ENCODE assay signal across 16 cellular contexts in genomic region chr17:9230861-9231260, GRCh38.
DNase-seq lines count a peak whose midpoint lies in the region; ATAC-seq, FAIRE-seq and TF ChIP-seq lines count a peak whose summit lies in the region.
"Had no signal": no experiment of that assay in that cellular context is flagged by ENCODE, and none has a peak within 500 bp of the region (broad histone marks: within the 10 kb centered on the region; RNA-seq: fewer than 3 reads in every experiment).

No MANE protein-coding gene starts in this region.

- H3K9me3 Mint-ChIP-seq in nephron progenitor cell, result no peaks in the 10 kb centered on the region
- H3K9me3 Mint-ChIP-seq in activated CD8-positive, alpha-beta T cell treated with anti-CD3 and anti-CD28 coated beads, Interleukin-2, amount 10 ng/mL, durations not matched to agents 7 days and 5 days (ENCODE audit: insufficient read depth), result no peaks in the 10 kb centered on the region
- H3K9me3 Mint-ChIP-seq: CD8-positive, alpha-beta T cell had no signal

- H3K36me3 Mint-ChIP-seq in nephron progenitor cell (ENCODE audit: low read depth), result no peaks in the 10 kb centered on the region
- H3K36me3 Mint-ChIP-seq in activated CD8-positive, alpha-beta T cell treated with anti-CD3 and anti-CD28 coated beads, Interleukin-2, amount 10 ng/mL, durations not matched to agents 7 days and 5 days (ENCODE audit: low read depth), result no peaks in the 10 kb centered on the region
- H3K36me3 Mint-ChIP-seq: CD8-positive, alpha-beta T cell had no signal

- H3K9ac ChIP-seq in kidney (ENCODE audit: low read length in 2 of 2), result no peak overlapping the region

- H3K27ac Mint-ChIP-seq in nephron progenitor cell, result no peak overlapping the region
- H3K27ac Mint-ChIP-seq in activated CD8-positive, alpha-beta T cell treated with anti-CD3 and anti-CD28 coated beads, Interleukin-2, amount 10 ng/mL, durations not matched to agents 7 days and 5 days, result no peak overlapping the region
- H3K27ac Mint-ChIP-seq: CD8-positive, alpha-beta T cell had no signal

- POLR2A ChIA-PET in activated CD8-positive, alpha-beta T cell treated with anti-CD3 and anti-CD28 coated beads, Interleukin-2, amount 10 ng/mL, durations not matched to agents 7 days and 5 days (lab: Charles Lee), result no interaction called here

- H3K4me3 ChIP-seq in right cardiac atrium (ENCODE audit: low read length), result no peak overlapping the region
- no peak overlapping the region for H3K4me3 ChIP-seq in right atrium auricular region
- no peak overlapping the region for H3K4me3 ChIP-seq in esophagus muscularis mucosa
- no peak overlapping the region for H3K4me3 ChIP-seq in kidney (ENCODE audit: low read length in 2 of 2)
- no peak overlapping the region for H3K4me3 ChIP-seq in vagina

- DNase-seq in right cardiac atrium, result peak in 2 of 3 donors; percentile 36 to 54
- DNase-seq in right atrium auricular region (ENCODE audit: low spot score), result no peak
- no peak for DNase-seq in esophagus muscularis mucosa (ENCODE audit: extremely low spot score)
- peak; percentile 76 for DNase-seq in kidney
- DNase-seq in vagina (ENCODE audit: extremely low spot score in 2 of 2), result no peak
- DNase-seq in nephron progenitor cell, result no peak
- no peak for DNase-seq in activated CD8-positive, alpha-beta T cell treated with anti-CD3 and anti-CD28 coated beads, Interleukin-2, amount 10 ng/mL, durations not matched to agents 7 days and 5 days
- DNase-seq in activated effector memory CD4-positive, alpha-beta T cell treated with anti-CD3 and anti-CD28 coated beads, Interleukin-2, amount 50 U/mL, for 16 hours, result no peak
- DNase-seq: BE2C; Caco-2; CD8-positive, alpha-beta T cell; DND-41; GDM1 had no signal

- no peaks in the 10 kb centered on the region for H3K27me3 ChIP-seq in right cardiac atrium (ENCODE audit: control insufficient read depth, insufficient read depth)
- H3K27me3 ChIP-seq in right atrium auricular region, result no peaks in the 10 kb centered on the region
- no peaks in the 10 kb centered on the region for H3K27me3 ChIP-seq in esophagus muscularis mucosa
- H3K27me3 ChIP-seq in vagina, result no peaks in the 10 kb centered on the region
- H3K27me3 ChIP-seq: BE2C had no signal

- H3K4me1 ChIP-seq in right cardiac atrium (ENCODE audit: control insufficient read depth, insufficient read depth, low read length) (no peaks in the 10 kb centered on the region), right atrium auricular region (no peaks in the 10 kb centered on the region), esophagus muscularis mucosa (peaks cover 5 to 69% (median 59%) of the 10 kb centered on the region in 4 donors), kidney (ENCODE audit: control insufficient read depth in 1 of 2, insufficient read depth in 1 of 2, low read depth in 1 of 2, low read length in 2 of 2) (no peaks in the 10 kb centered on the region), vagina (peaks cover 50% of the 10 kb centered on the region)
- H3K4me1 ChIP-seq: BE2C, Caco-2 had no signal

- H3K36me3 ChIP-seq in right atrium auricular region (no peaks in the 10 kb centered on the region), esophagus muscularis mucosa (peaks cover 0 to 4% (median 0%) of the 10 kb centered on the region in 4 donors), kidney (ENCODE audit: control insufficient read depth in 1 of 2, insufficient read depth in 2 of 2, low read length in 2 of 2) (no peaks in the 10 kb centered on the region), vagina (no peaks in the 10 kb centered on the region)
- H3K36me3 ChIP-seq: BE2C had no signal

- no peaks in the 10 kb centered on the region for H3K27me3 Mint-ChIP-seq in nephron progenitor cell (ENCODE audit: low read depth, poor library complexity)
- no peaks in the 10 kb centered on the region for H3K27me3 Mint-ChIP-seq in activated CD8-positive, alpha-beta T cell treated with anti-CD3 and anti-CD28 coated beads, Interleukin-2, amount 10 ng/mL, durations not matched to agents 7 days and 5 days (ENCODE audit: low read depth)

- H3K4me3 Mint-ChIP-seq in nephron progenitor cell, result no peak overlapping the region
- H3K4me3 Mint-ChIP-seq in activated CD8-positive, alpha-beta T cell treated with anti-CD3 and anti-CD28 coated beads, Interleukin-2, amount 10 ng/mL, durations not matched to agents 7 days and 5 days, result no peak overlapping the region
- H3K4me3 Mint-ChIP-seq: CD8-positive, alpha-beta T cell had no signal

- peaks cover 16% of the 10 kb centered on the region for H3K4me1 Mint-ChIP-seq in nephron progenitor cell
- H3K4me1 Mint-ChIP-seq in activated CD8-positive, alpha-beta T cell treated with anti-CD3 and anti-CD28 coated beads, Interleukin-2, amount 10 ng/mL, durations not matched to agents 7 days and 5 days (ENCODE audit: low read depth), result peaks cover 2% of the 10 kb centered on the region

- H3K27ac ChIP-seq in right cardiac atrium (ENCODE audit: low read length) (no peak overlapping the region), right atrium auricular region (no peak overlapping the region), esophagus muscularis mucosa (replicated peaks in 1 of 4) (peak overlapping the region in 3 of 4 donors; percentile 63 to 85 (median 83)), kidney (ENCODE audit: low read depth in 2 of 2, low read length in 2 of 2) (no peak overlapping the region), vagina (peak overlapping the region; percentile 79)
- H3K27ac ChIP-seq: C4-2B had no signal

- no peaks in the 10 kb centered on the region for H3K9me3 ChIP-seq in right cardiac atrium (ENCODE audit: control insufficient read depth, low read length)
- H3K9me3 ChIP-seq in right atrium auricular region, result no peaks in the 10 kb centered on the region
- H3K9me3 ChIP-seq in esophagus muscularis mucosa, result no peaks in the 10 kb centered on the region
- H3K9me3 ChIP-seq in kidney (ENCODE audit: control insufficient read depth in 1 of 2, low read length in 2 of 2), result no peaks in the 10 kb centered on the region
- no peaks in the 10 kb centered on the region for H3K9me3 ChIP-seq in vagina
- H3K9me3 ChIP-seq: BE2C, Caco-2 had no signal

- CTCF ChIA-PET in activated CD8-positive, alpha-beta T cell treated with anti-CD3 and anti-CD28 coated beads, Interleukin-2, amount 10 ng/mL, durations not matched to agents 7 days and 5 days (lab: Charles Lee), result interaction anchor here (0.6 kb wide), 1 partner anchor 461 kb away, joined by 3 read pairs; no protein-coding TSS in a partner anchor

- 84% methylated on average over 11 of the region's 11 CpGs for WGBS in right cardiac atrium
- WGBS in esophagus muscularis mucosa, result 98% methylated on average over 11 of the region's 11 CpGs

- FAIRE-seq in kidney (lab: Jason Lieb, UNC), result no peak
- FAIRE-seq: GM19239 had no signal

- no peak for TF ChIP-seq EP300 in esophagus muscularis mucosa (IDR thresholded peaks at IDR 0.05)

- no peak for ATAC-seq in right cardiac atrium
- ATAC-seq in activated CD8-positive, alpha-beta T cell treated with anti-CD3 and anti-CD28 coated beads, Interleukin-2, amount 10 ng/mL, durations not matched to agents 7 days and 5 days, result no peak
- ATAC-seq: CD8-positive, alpha-beta T cell; HCT116 had no signal

- no peak for TF ChIP-seq POLR2A in esophagus muscularis mucosa (IDR thresholded peaks at IDR 0.05; ENCODE audit: low read depth)
- TF ChIP-seq POLR2A in vagina (IDR thresholded peaks at IDR 0.05), result no peak

- TF ChIP-seq CTCF in right atrium auricular region (IDR thresholded peaks at IDR 0.05) (no peak), esophagus muscularis mucosa (IDR thresholded peaks at IDR 0.05) (no peak), kidney (IDR thresholded peaks at IDR 0.05; ENCODE audit: borderline replicate concordance, extremely low read depth, insufficient read depth) (no peak), vagina (IDR thresholded peaks at IDR 0.05) (no peak), nephron progenitor cell (IDR thresholded peaks at IDR 0.05) (no peak)

- intact Hi-C loops in right cardiac atrium (cut with DNase I), result no loop called here
- intact Hi-C loops in esophagus muscularis mucosa (cut with DNase I), result no loop called here
- intact Hi-C loops in kidney (cut with DNase I), result no loop called here
- intact Hi-C loops in vagina (cut with DNase I), result no loop called here

Comparison
In these comparisons a context has a peak if more than half of its experiments do, and no peak if none do; other contexts are left out.
1. DNase-seq: peak in right cardiac atrium (2 of 3) and kidney (single experiment); none in right atrium auricular region (single experiment), esophagus muscularis mucosa (single experiment), vagina (0 of 2), nephron progenitor cell (single experiment), activated CD8-positive, alpha-beta T cell treated with anti-CD3 and anti-CD28 coated beads, Interleukin-2, amount 10 ng/mL, durations not matched to agents 7 days and 5 days (single experiment) and activated effector memory CD4-positive, alpha-beta T cell treated with anti-CD3 and anti-CD28 coated beads, Interleukin-2, amount 50 U/mL, for 16 hours (single experiment).
2. H3K27ac ChIP-seq: peak in esophagus muscularis mucosa (3 of 4) and vagina (single experiment); none in right cardiac atrium (single experiment), right atrium auricular region (0 of 2) and kidney (0 of 2).